In genomic region chr1:93516164-93516563, GRCh38 we compare ENCODE assay signal across 25 cellular contexts.
DNase-seq lines count a peak whose midpoint lies in the region; ATAC-seq and TF ChIP-seq lines count a peak whose summit lies in the region.
"Had no signal": no experiment of that assay in that cellular context is flagged by ENCODE, and none has a peak within 500 bp of the region (broad histone marks: within the 10 kb centered on the region; RNA-seq: fewer than 3 reads in every experiment).

No MANE protein-coding gene starts in this region.

- ATAC-seq in HG03139 (IDR thresholded peaks at IDR 0.05; ENCODE audit: unreplicated experiment): no peak
- ATAC-seq: left colon; naive thymus-derived CD4-positive, alpha-beta T cell had no signal

- peak; percentile 13 for DNase-seq in activated CD4-positive, alpha-beta T cell treated with anti-CD3 and anti-CD28 coated beads for 48 hours
- DNase-seq in activated CD4-positive, alpha-beta T cell treated with anti-CD3 and anti-CD28 coated beads for 1 hour: no peak
- DNase-seq in GM12865 (ENCODE audit: low read depth) (peak; percentile 45), SW480 (ENCODE audit: low spot score) (peak; percentile 50), islet precursor cell (peak; percentile 53), cerebellar nuclear complex (lab: John Stamatoyannopoulos, UW) (no peak), foreskin fibroblast (no peak)
- DNase-seq: ACHN; activated CD4-positive, alpha-beta memory T cell treated with anti-CD3 and anti-CD28 coated beads, Interleukin-2, amount 10 ng/mL, durations not matched to agents 7 days and 5 days; activated CD4-positive, CD25-positive, alpha-beta regulatory T cell; activated naive CD4-positive, alpha-beta T cell treated with Interleukin-2 at 50 U/mL for 16 hours; amygdala; left colon; naive thymus-derived CD4-positive, alpha-beta T cell; NCI-H1105; NCI-H2081 treated with DMSO at 0.1 percent for 48 hours; occipital lobe; SK-N-SH; stimulated activated CD4-positive, alpha-beta T cell treated with anti-CD3 and anti-CD28 coated beads, Interleukin-4, amount 100 ng/mL, for 4 hours; T1000; transverse colon had no signal

- H3K4me3 ChIP-seq in GM12865 (ENCODE audit: low read depth, low read length) (no peak overlapping the region), foreskin fibroblast (ENCODE audit: low read depth in 1 of 2, low read length in 2 of 2) (no peak overlapping the region)
- H3K4me3 ChIP-seq: BLaER1 treated with 17β-estradiol and CSF1 and Interleukin-3, amounts not matched to agents 10 nM and 100 nM; cardiac muscle cell; skin epidermis; transverse colon had no signal

- TF ChIP-seq CTCF in GM12865 (IDR thresholded peaks at IDR 0.05; ENCODE audit: insufficient read depth, low read depth, low read length, missing control alignments) (no peak), foreskin fibroblast (IDR thresholded peaks at IDR 0.05; ENCODE audit: low read depth, low read length) (no peak)

Comparison
In these comparisons a context has a peak if more than half of its experiments do, and no peak if none do; other contexts are left out.
1. DNase-seq: peak in activated CD4-positive, alpha-beta T cell treated with anti-CD3 and anti-CD28 coated beads for 48 hours (single experiment), GM12865 (single experiment), SW480 (single experiment) and islet precursor cell (single experiment); none in activated CD4-positive, alpha-beta T cell treated with anti-CD3 and anti-CD28 coated beads for 1 hour (single experiment), cerebellar nuclear complex (0 of 2) and foreskin fibroblast (0 of 2).